In the genomic region with DNA sequence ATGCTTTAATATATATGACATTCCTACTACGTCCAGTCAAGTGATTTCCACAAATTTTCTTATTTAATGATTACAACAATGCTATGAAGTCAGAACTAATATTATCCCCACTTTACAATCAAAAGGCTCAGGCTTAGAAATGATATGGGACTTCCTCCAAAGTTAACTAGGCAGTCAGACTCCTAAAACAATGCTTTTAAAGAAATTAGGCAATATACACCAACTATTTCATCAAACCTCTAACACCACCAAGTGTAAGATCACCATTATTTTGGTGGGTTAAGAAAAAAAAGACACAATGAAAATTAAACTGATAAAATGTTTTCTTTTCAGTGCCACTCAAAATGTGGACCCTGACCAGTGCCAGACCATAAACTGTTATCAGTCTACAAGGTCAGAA, we compare ENCODE assay signal across 19 cellular contexts.
"Had no signal": no experiment of that assay in that cellular context is flagged by ENCODE, and none has a peak within 500 bp of the region (broad histone marks: within the 10 kb centered on the region; RNA-seq: fewer than 3 reads in every experiment).

No MANE protein-coding gene starts in this region.

- H3K4me1 ChIP-seq: ascending aorta, esophagus muscularis mucosa, gastroesophageal sphincter, left ventricle myocardium inferior, tibial nerve, vagina had no signal

- H3K27me3 ChIP-seq: ascending aorta, cardiac muscle cell, esophagus muscularis mucosa, gastroesophageal sphincter, tibial nerve, vagina had no signal

- H3K4me3 ChIP-seq: ascending aorta, cardiac muscle cell, esophagus muscularis mucosa, gastroesophageal sphincter, left ventricle myocardium inferior, tibial nerve, vagina had no signal

- H3K27ac Mint-ChIP-seq: natural killer cell treated with Interleukin-12 subunit alpha and Interleukin-12 subunit beta and Interleukin-15 and Interleukin-18, amount 100 ng/mL, for 72 hours; progenitor cell of endocrine pancreas; stimulated activated naive B cell treated with anti-CD40 and anti-IgM and Interleukin-4, amounts not matched to agents 10 μg/mL and 1 μg/mL and 100 μg/mL, for 72 hours had no signal

- H3K27ac ChIP-seq: ascending aorta, cardiac muscle cell, esophagus muscularis mucosa, gastroesophageal sphincter, left ventricle myocardium inferior, tibial nerve, vagina had no signal

- H3K4me3 Mint-ChIP-seq: activated T-cell treated with anti-CD3 and anti-CD28 coated beads, Interleukin-2, amount 50 U/mL, for 4 hours; natural killer cell treated with Interleukin-12 subunit alpha and Interleukin-12 subunit beta and Interleukin-15 and Interleukin-18, amount 100 ng/mL, for 72 hours; stimulated activated naive B cell treated with anti-CD40 and anti-IgM and Interleukin-4, amounts not matched to agents 10 μg/mL and 1 μg/mL and 100 μg/mL, for 72 hours had no signal

- ATAC-seq: activated T-cell treated with anti-CD3 and anti-CD28 coated beads, Interleukin-2, amount 50 U/mL, for 4 hours; gastroesophageal sphincter; natural killer cell treated with Interleukin-12 subunit alpha and Interleukin-12 subunit beta and Interleukin-15 and Interleukin-18, amount 100 ng/mL, for 72 hours; sciatic nerve; stimulated activated naive B cell treated with anti-CD40 and anti-IgM and Interleukin-4, amounts not matched to agents 10 μg/mL and 1 μg/mL and 100 μg/mL, for 72 hours had no signal

- DNase-seq: activated CD4-positive, alpha-beta T cell treated with anti-CD3 and anti-CD28 coated beads, Interleukin-2, amount 50 U/mL, for 48 hours; activated CD4-positive, CD25-positive, alpha-beta regulatory T cell; activated gamma-delta T cell; activated T-cell treated with anti-CD3 and anti-CD28 coated beads, Interleukin-2, amount 50 U/mL, for 4 hours; kidney; left ventricle myocardium inferior; mesenchymal stem cell; nucleus accumbens; stimulated activated CD4-positive, alpha-beta T cell treated with anti-CD3 and anti-CD28 coated beads, Interleukin-2, amount 100 ng/mL, for 24 hours; stimulated activated naive B cell treated with anti-CD40 and anti-IgM and Interleukin-4, amounts not matched to agents 10 μg/mL and 1 μg/mL and 100 μg/mL, for 72 hours had no signal

- H3K36me3 ChIP-seq: ascending aorta, cardiac muscle cell, esophagus muscularis mucosa, gastroesophageal sphincter, left ventricle myocardium inferior, tibial nerve, vagina had no signal

- H3K36me3 Mint-ChIP-seq: natural killer cell treated with Interleukin-12 subunit alpha and Interleukin-12 subunit beta and Interleukin-15 and Interleukin-18, amount 100 ng/mL, for 72 hours; stimulated activated naive B cell treated with anti-CD40 and anti-IgM and Interleukin-4, amounts not matched to agents 10 μg/mL and 1 μg/mL and 100 μg/mL, for 72 hours had no signal

- H3K9me3 Mint-ChIP-seq: natural killer cell treated with Interleukin-12 subunit alpha and Interleukin-12 subunit beta and Interleukin-15 and Interleukin-18, amount 100 ng/mL, for 72 hours; stimulated activated naive B cell treated with anti-CD40 and anti-IgM and Interleukin-4, amounts not matched to agents 10 μg/mL and 1 μg/mL and 100 μg/mL, for 72 hours had no signal

- H3K27me3 Mint-ChIP-seq: natural killer cell treated with Interleukin-12 subunit alpha and Interleukin-12 subunit beta and Interleukin-15 and Interleukin-18, amount 100 ng/mL, for 72 hours; progenitor cell of endocrine pancreas; stimulated activated naive B cell treated with anti-CD40 and anti-IgM and Interleukin-4, amounts not matched to agents 10 μg/mL and 1 μg/mL and 100 μg/mL, for 72 hours had no signal

- H3K9me3 ChIP-seq: ascending aorta, esophagus muscularis mucosa, gastroesophageal sphincter, left ventricle myocardium inferior, tibial nerve, vagina had no signal
